Comparison of ENCODE assay signal across 32 cellular contexts in the genomic region with DNA sequence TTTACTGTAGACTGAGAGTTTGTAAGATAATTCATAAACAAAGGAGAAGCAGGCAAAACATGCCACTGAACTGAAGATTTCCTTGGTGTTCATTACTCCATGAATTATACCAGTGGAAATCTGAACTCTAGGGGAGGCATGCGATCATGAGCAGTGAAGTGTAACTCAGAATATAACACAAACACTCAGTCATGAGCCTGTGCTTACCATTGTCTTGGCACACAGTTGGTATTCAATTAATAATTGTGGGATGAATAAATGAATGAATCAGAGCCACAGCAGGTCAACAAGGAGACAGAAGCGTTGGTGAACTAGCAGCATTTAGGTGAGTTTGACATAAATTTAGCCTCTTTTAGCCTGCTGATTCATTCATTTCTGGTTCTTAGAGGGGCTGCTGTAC.
DNase-seq lines count a peak whose midpoint lies in the region; ATAC-seq and TF ChIP-seq lines count a peak whose summit lies in the region.
"Had no signal": no experiment of that assay in that cellular context is flagged by ENCODE, and none has a peak within 500 bp of the region (broad histone marks: within the 10 kb centered on the region; RNA-seq: fewer than 3 reads in every experiment).

No MANE protein-coding gene starts in this region.

- no peaks in the 10 kb centered on the region for H3K27me3 Mint-ChIP-seq in CD4-positive, alpha-beta T cell
- H3K27me3 Mint-ChIP-seq in glutamatergic neuron (ENCODE audit: unreplicated experiment) = no peaks in the 10 kb centered on the region
- H3K27me3 Mint-ChIP-seq: activated CD4-positive, alpha-beta memory T cell treated with anti-CD3 and anti-CD28 coated beads, Interleukin-2, amount 10 ng/mL, durations not matched to agents 7 days and 5 days had no signal

- H3K79me2 ChIP-seq in ACC112 (ENCODE audit: control insufficient read depth, insufficient read depth, low read length, unreplicated experiment) = no peaks in the 10 kb centered on the region

- no peaks in the 10 kb centered on the region for H3K4me1 ChIP-seq in ACC112 (ENCODE audit: control insufficient read depth, insufficient read depth, low read length, unreplicated experiment)
- H3K4me1 ChIP-seq: BE2C, body of pancreas, HAP-1, tibial artery, vagina had no signal

- TF ChIP-seq CTCF in foreskin fibroblast (IDR thresholded peaks at IDR 0.05; ENCODE audit: low read depth, low read length) (no peak), glutamatergic neuron (IDR thresholded peaks at IDR 0.05; ENCODE audit: partially characterized antibody, unreplicated experiment) (no peak)
- TF ChIP-seq CTCF in CD4-positive, alpha-beta T cell (IDR thresholded peaks at IDR 0.05) = no peak

- H3K27ac Mint-ChIP-seq in CD4-positive, alpha-beta T cell = no peak overlapping the region
- H3K27ac Mint-ChIP-seq in glutamatergic neuron (ENCODE audit: unreplicated experiment) = no peak overlapping the region
- H3K27ac Mint-ChIP-seq: activated CD4-positive, alpha-beta memory T cell treated with anti-CD3 and anti-CD28 coated beads, Interleukin-2, amount 10 ng/mL, durations not matched to agents 7 days and 5 days; activated T-helper 1 cell treated with anti-CD3 and anti-CD28 coated beads, Interleukin-12 subunit alpha, Interleukin-12 subunit beta, Interleukin-2, Interleukin-4 antibody, amounts not matched to agents 30 ng/mL and 10 ng/mL and 1 ng/mL, durations not matched to agents 14 hours and 24 hours and 36 hours; CD8-positive, alpha-beta memory T cell; immature natural killer cell had no signal

- no peak overlapping the region for H3K27ac ChIP-seq in ACC112 (ENCODE audit: low read depth, low read length)
- no peak overlapping the region for H3K27ac ChIP-seq in CD4-positive, alpha-beta T cell (ENCODE audit: low read depth, low read length)
- H3K27ac ChIP-seq: body of pancreas, SJSA1, tibial artery, vagina had no signal

- H3K36me3 ChIP-seq in ACC112 (ENCODE audit: insufficient read depth, low read length) = no peaks in the 10 kb centered on the region
- H3K36me3 ChIP-seq: BE2C, HAP-1, SJSA1, tibial artery, vagina had no signal

- POLR2A ChIA-PET in CD4-positive, alpha-beta T cell (lab: Charles Lee) = no interaction called here

- H3K9me3 ChIP-seq in CD4-positive, alpha-beta T cell (ENCODE audit: control insufficient read depth, low read length) = no peaks in the 10 kb centered on the region
- H3K9me3 ChIP-seq: BE2C, body of pancreas, HAP-1, SJSA1, tibial artery, vagina had no signal

- H3K4me3 ChIP-seq in ACC112 (ENCODE audit: low read depth, low read length) (no peak overlapping the region), foreskin fibroblast (ENCODE audit: low read depth in 1 of 2, low read length in 2 of 2) (no peak overlapping the region)
- H3K4me3 ChIP-seq: body of pancreas, HAP-1, SJSA1, tibial artery, vagina had no signal

- DNase-seq in GM03348 (ENCODE audit: low spot score) (peak; percentile 3), RPMI7951 (ENCODE audit: low read depth) (peak; percentile 25), foreskin fibroblast (peak; percentile 24 to 49), DMS153 treated with DMSO at 0.1 percent for 48 hours (lab: John Stamatoyannopoulos, UW; ENCODE audit: unreplicated experiment) (no peak), glutamatergic neuron (no peak)
- no peak for DNase-seq in CD4-positive, alpha-beta T cell
- DNase-seq: activated CD4-positive, alpha-beta memory T cell treated with anti-CD3 and anti-CD28 coated beads, Interleukin-2, amount 10 ng/mL, durations not matched to agents 7 days and 5 days; activated CD4-positive, alpha-beta T cell treated with anti-CD3 and anti-CD28 coated beads for 1 hour; activated CD8-positive, alpha-beta memory T cell treated with anti-CD3 and anti-CD28 coated beads, Interleukin-2, amount 50 U/mL, for 48 hours; activated naive CD4-positive, alpha-beta T cell treated with Interleukin-2 at 50 U/mL for 16 hours; BE2C; body of pancreas; CD8-positive, alpha-beta memory T cell; cerebellar nuclear complex; immature natural killer cell; Kasumi-1; left ventricle myocardium superior; NCI-H146; NCI-H446; NCI-H82; posterior cingulate gyrus; right cardiac atrium; RPMI8226; stimulated activated CD4-positive, alpha-beta T cell treated with anti-CD3 and anti-CD28 coated beads, Interleukin-4, amount 100 ng/mL, for 1 hour; tibial artery had no signal

- CTCF ChIA-PET in CD4-positive, alpha-beta T cell (lab: Charles Lee) = no interaction called here

- H3K4me1 Mint-ChIP-seq in CD4-positive, alpha-beta T cell (ENCODE audit: low read depth) = no peaks in the 10 kb centered on the region
- no peaks in the 10 kb centered on the region for H3K4me1 Mint-ChIP-seq in glutamatergic neuron (ENCODE audit: low read depth, unreplicated experiment)
- H3K4me1 Mint-ChIP-seq: activated CD4-positive, alpha-beta memory T cell treated with anti-CD3 and anti-CD28 coated beads, Interleukin-2, amount 10 ng/mL, durations not matched to agents 7 days and 5 days; CD8-positive, alpha-beta memory T cell; immature natural killer cell had no signal

- no peak for ATAC-seq in CD4-positive, alpha-beta T cell (ENCODE audit: poor library complexity)
- no peak for ATAC-seq in GM21786 (IDR thresholded peaks at IDR 0.05; ENCODE audit: unreplicated experiment)
- ATAC-seq: body of pancreas, HepG2, left ventricle myocardium superior, right cardiac atrium had no signal

- H3K4me3 Mint-ChIP-seq in CD4-positive, alpha-beta T cell = no peak overlapping the region
- no peak overlapping the region for H3K4me3 Mint-ChIP-seq in glutamatergic neuron (ENCODE audit: unreplicated experiment)
- H3K4me3 Mint-ChIP-seq: activated CD4-positive, alpha-beta memory T cell treated with anti-CD3 and anti-CD28 coated beads, Interleukin-2, amount 10 ng/mL, durations not matched to agents 7 days and 5 days; activated T-helper 1 cell treated with anti-CD3 and anti-CD28 coated beads, Interleukin-12 subunit alpha, Interleukin-12 subunit beta, Interleukin-2, Interleukin-4 antibody, amounts not matched to agents 30 ng/mL and 10 ng/mL and 1 ng/mL, durations not matched to agents 14 hours and 24 hours and 36 hours; CD8-positive, alpha-beta memory T cell; immature natural killer cell had no signal

- H2AFZ ChIP-seq in ACC112 (ENCODE audit: low read length, unreplicated experiment) = peak overlapping the region; percentile 42

- no peaks in the 10 kb centered on the region for H3K27me3 ChIP-seq in ACC112 (ENCODE audit: insufficient read depth, low read length)
- H3K27me3 ChIP-seq in CD4-positive, alpha-beta T cell (ENCODE audit: control insufficient read depth, insufficient read depth, low read length) = no peaks in the 10 kb centered on the region
- H3K27me3 ChIP-seq: BE2C, body of pancreas, SJSA1, tibial artery, vagina had no signal

- no peaks in the 10 kb centered on the region for H3K9me3 Mint-ChIP-seq in CD4-positive, alpha-beta T cell
- peaks cover 2% of the 10 kb centered on the region for H3K9me3 Mint-ChIP-seq in glutamatergic neuron (ENCODE audit: unreplicated experiment)
- H3K9me3 Mint-ChIP-seq: activated CD4-positive, alpha-beta memory T cell treated with anti-CD3 and anti-CD28 coated beads, Interleukin-2, amount 10 ng/mL, durations not matched to agents 7 days and 5 days; activated T-helper 1 cell treated with anti-CD3 and anti-CD28 coated beads, Interleukin-12 subunit alpha, Interleukin-12 subunit beta, Interleukin-2, Interleukin-4 antibody, amounts not matched to agents 30 ng/mL and 10 ng/mL and 1 ng/mL, durations not matched to agents 14 hours and 24 hours and 36 hours had no signal

- intact Hi-C loops in CD4-positive, alpha-beta T cell (cut with DNase I, micrococcal nuclease) = no loop called here

- H3K36me3 Mint-ChIP-seq in CD4-positive, alpha-beta T cell (ENCODE audit: low read depth) = no peaks in the 10 kb centered on the region
- peaks cover 4% of the 10 kb centered on the region for H3K36me3 Mint-ChIP-seq in glutamatergic neuron (ENCODE audit: unreplicated experiment)
- H3K36me3 Mint-ChIP-seq: CD8-positive, alpha-beta memory T cell; immature natural killer cell had no signal

Comparison
In these comparisons a context has a peak if more than half of its experiments do, and no peak if none do; other contexts are left out.
1. DNase-seq: peak in GM03348 (single experiment), RPMI7951 (single experiment) and foreskin fibroblast (2 of 2); none in DMS153 treated with DMSO at 0.1 percent for 48 hours (single experiment), CD4-positive, alpha-beta T cell (0 of 10) and glutamatergic neuron (single experiment).